ENCODE assay signal across 8 cellular contexts in genomic region chr3:152557302-152557999, GRCh38.
A peak's percentile ranks its signal among the peaks of the same experiment; 100 is the strongest.
DNase-seq lines count a peak whose midpoint lies in the region; ATAC-seq and TF ChIP-seq lines count a peak whose summit lies in the region.
"Had no signal": no experiment of that assay in that cellular context is flagged by ENCODE, and none has a peak within 500 bp of the region (broad histone marks: within the 10 kb centered on the region; RNA-seq: fewer than 3 reads in every experiment).

No MANE protein-coding gene starts in this region.

- H3K4me1 ChIP-seq in thoracic aorta (ENCODE audit: control insufficient read depth in 1 of 2, low read depth in 2 of 2): peaks cover 24 to 44% of the 10 kb centered on the region in 2 donors

- no peaks in the 10 kb centered on the region for H3K27me3 ChIP-seq in thoracic aorta (replicated peaks; ENCODE audit: insufficient read depth)

- H3K36me3 ChIP-seq in thoracic aorta: no peaks in the 10 kb centered on the region

- ATAC-seq in GM19468 (IDR thresholded peaks at IDR 0.05; ENCODE audit: extremely low read depth, unreplicated experiment): peak; percentile 13
- peak; percentile 36 for ATAC-seq in HG03039 (IDR thresholded peaks at IDR 0.05; ENCODE audit: unreplicated experiment)
- ATAC-seq in thoracic aorta (ENCODE audit: insufficient number of reproducible peaks, low FRiP score, low read depth): no peak
- ATAC-seq: naive thymus-derived CD4-positive, alpha-beta T cell had no signal

- H3K9me3 ChIP-seq in thoracic aorta: no peaks in the 10 kb centered on the region

- TF ChIP-seq CTCF in fibroblast of pulmonary artery (IDR thresholded peaks at IDR 0.05; ENCODE audit: low read length, missing control alignments) (no peak), thoracic aorta (IDR thresholded peaks at IDR 0.05) (no peak)

- peak overlapping the region; percentile 20 to 33 for H3K27ac ChIP-seq in thoracic aorta

- DNase-seq in fibroblast of pulmonary artery (ENCODE audit: low read depth) (peak; percentile 13), thoracic aorta (ENCODE audit: low spot score) (no peak), NCI-H2196 (lab: John Stamatoyannopoulos, UW; ENCODE audit: unreplicated experiment) (no peak), NCI-H526 treated with DMSO at 0.1 percent for 48 hours (lab: John Stamatoyannopoulos, UW) (no peak), SIG-M5 treated with dmso at 0.1 percent for 504 hours (lab: John Stamatoyannopoulos, UW; ENCODE audit: unreplicated experiment) (no peak)
- DNase-seq: naive thymus-derived CD4-positive, alpha-beta T cell had no signal

- H3K4me3 ChIP-seq in fibroblast of pulmonary artery (replicated peaks; ENCODE audit: low read depth, low read length) (no peak overlapping the region), thoracic aorta (no peak overlapping the region)
